ENCODE assay signal across 1 cellular context in the genomic region with DNA sequence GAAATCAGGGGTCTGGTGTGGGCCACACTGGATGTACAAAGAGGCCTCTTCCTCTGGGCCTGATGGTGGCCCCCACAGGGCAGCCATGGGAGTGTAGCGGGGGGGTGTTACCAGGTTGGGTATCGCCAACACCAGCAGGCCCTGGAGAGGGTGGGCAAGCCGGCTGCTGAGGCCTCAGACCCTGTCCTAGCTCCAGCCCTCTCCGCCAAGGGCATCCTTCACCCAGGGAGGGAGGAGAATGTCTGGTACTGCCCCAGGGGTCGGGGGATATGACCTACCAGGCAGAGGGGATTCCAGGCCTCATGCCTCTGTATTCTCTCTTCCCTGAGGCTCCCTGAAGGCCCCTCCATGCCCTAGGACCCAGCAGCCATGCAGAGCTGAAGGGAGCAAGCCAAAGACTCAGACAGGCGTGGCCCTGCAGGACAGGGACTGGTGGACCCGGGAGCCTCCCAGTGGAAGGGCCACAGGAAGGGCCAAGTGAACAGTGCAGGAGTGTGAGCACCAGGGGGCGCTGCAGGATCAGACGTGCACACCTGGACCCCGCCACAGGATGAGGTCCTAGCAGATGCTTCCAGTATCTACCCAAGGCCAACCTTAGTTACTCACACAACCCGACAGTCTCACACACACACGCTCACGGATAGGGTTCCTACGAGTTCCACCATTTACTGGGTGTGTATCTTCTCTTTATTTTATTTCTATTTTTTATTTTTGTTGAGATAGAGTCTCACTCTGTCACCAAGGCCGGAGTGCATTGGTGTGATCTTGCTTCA.
TF ChIP-seq lines count a peak whose summit lies in the region.

No MANE protein-coding gene starts in this region.

TF ChIP-seq in HepG2, 621 proteins besides CTCF, POLR2A, EP300 and RAD21 (continued from another document and continues in another):
- TF ChIP-seq SNAPC5 (CRISPR knock-in tag; IDR thresholded peaks at IDR 0.05; ENCODE audit: borderline replicate concordance) (no peak), ZNF432 (CRISPR knock-in tag; IDR thresholded peaks at IDR 0.05; ENCODE audit: borderline replicate concordance) (no peak), ZNF501 (CRISPR knock-in tag; IDR thresholded peaks at IDR 0.05) (peak; percentile 85), KDM1A (CRISPR knock-in tag; IDR thresholded peaks at IDR 0.05) (peak; percentile 30; the same call in 1 of the 2 replicates), AHR (CRISPR knock-in tag; IDR thresholded peaks at IDR 0.05) (no peak), JDP2 (CRISPR knock-in tag; IDR thresholded peaks at IDR 0.05; ENCODE audit: borderline replicate concordance) (no peak), HNRNPL (IDR thresholded peaks at IDR 0.05; ENCODE audit: low read depth, low read length) (no peak), MTF1 (CRISPR knock-in tag; IDR thresholded peaks at IDR 0.05) (no peak), ZNF10 (CRISPR knock-in tag; IDR thresholded peaks at IDR 0.05; ENCODE audit: borderline replicate concordance, low read depth) (no peak), FOXO1 (CRISPR knock-in tag; IDR thresholded peaks at IDR 0.05) (peak; percentile 65; the same call in 1 of the 2 replicates), ZNF33A (CRISPR knock-in tag; IDR thresholded peaks at IDR 0.05; ENCODE audit: borderline replicate concordance) (no peak), PPARG (CRISPR knock-in tag; conservative IDR thresholded peaks at IDR 0.05) (0 out of 2 replicates have a peak, but pooled peaks have one; percentile 46), MTA1 (CRISPR knock-in tag; IDR thresholded peaks at IDR 0.05; ENCODE audit: borderline replicate concordance) (no peak), ZFP90 (CRISPR knock-in tag; IDR thresholded peaks at IDR 0.05; ENCODE audit: borderline replicate concordance) (no peak), NCOA2 (CRISPR knock-in tag; IDR thresholded peaks at IDR 0.05) (no peak), NONO (IDR thresholded peaks at IDR 0.05) (no peak), NONO (CRISPR knock-in tag; conservative IDR thresholded peaks at IDR 0.05) (peak; percentile 74; the same call in 1 of the 2 replicates), SETDB1 (CRISPR knock-in tag; IDR thresholded peaks at IDR 0.05; ENCODE audit: borderline replicate concordance) (no peak), ARNTL (CRISPR knock-in tag; IDR thresholded peaks at IDR 0.05) (peak; percentile 56; the same call in 1 of the 2 replicates), PLRG1 (conservative IDR thresholded peaks at IDR 0.05) (no peak), ZSCAN20 (CRISPR knock-in tag; IDR thresholded peaks at IDR 0.05; ENCODE audit: borderline replicate concordance) (no peak), CBX5 (CRISPR knock-in tag; IDR thresholded peaks at IDR 0.05; ENCODE audit: borderline replicate concordance) (peak; percentile 74; the same call in 1 of the 2 replicates), EHMT2 (IDR thresholded peaks at IDR 0.05; ENCODE audit: borderline replicate concordance, low read depth, low read length) (no peak), ZNF775 (CRISPR knock-in tag; IDR thresholded peaks at IDR 0.05; ENCODE audit: borderline replicate concordance) (no peak), ZBTB4 (CRISPR knock-in tag; IDR thresholded peaks at IDR 0.05; ENCODE audit: borderline replicate concordance) (no peak), GRHL1 (CRISPR knock-in tag; conservative IDR thresholded peaks at IDR 0.05) (no peak), ZNF350 (CRISPR knock-in tag; IDR thresholded peaks at IDR 0.05; ENCODE audit: borderline replicate concordance, low read depth) (peak; percentile 70; the same call in 1 of the 2 replicates), NR3C1 (CRISPR knock-in tag; IDR thresholded peaks at IDR 0.05) (no peak), HIVEP1 (CRISPR knock-in tag; IDR thresholded peaks at IDR 0.05) (0 out of 2 replicates have a peak, but pooled peaks have one; percentile 59), ZNF496 (CRISPR knock-in tag; IDR thresholded peaks at IDR 0.05; ENCODE audit: insufficient replicate concordance) (no peak), NFIC (IDR thresholded peaks at IDR 0.05; ENCODE audit: low read length) (no peak), MYPOP (CRISPR knock-in tag; IDR thresholded peaks at IDR 0.05) (no peak), ZGPAT (CRISPR knock-in tag; IDR thresholded peaks at IDR 0.05) (peak; percentile 82), SOX5 (CRISPR knock-in tag; IDR thresholded peaks at IDR 0.05; ENCODE audit: borderline replicate concordance) (peak; percentile 59; the same call in 1 of the 2 replicates), MIXL1 (CRISPR knock-in tag; IDR thresholded peaks at IDR 0.05) (peak; percentile 88), HNRNPK (IDR thresholded peaks at IDR 0.05; ENCODE audit: low read depth, low read length, poor library complexity, severe bottlenecking) (no peak), PRPF4 (IDR thresholded peaks at IDR 0.05; ENCODE audit: low read depth, low read length, poor library complexity, severe bottlenecking) (no peak), ZNF354B (CRISPR knock-in tag; IDR thresholded peaks at IDR 0.05) (no peak), ZNF749 (CRISPR knock-in tag; IDR thresholded peaks at IDR 0.05; ENCODE audit: borderline replicate concordance) (no peak; the same call in 1 of the 2 replicates), ZNF737 (CRISPR knock-in tag; IDR thresholded peaks at IDR 0.05; ENCODE audit: borderline replicate concordance) (no peak), ZNF264 (CRISPR knock-in tag; IDR thresholded peaks at IDR 0.05) (no peak), ZSCAN22 (CRISPR knock-in tag; IDR thresholded peaks at IDR 0.05) (no peak), NFIB (CRISPR knock-in tag; IDR thresholded peaks at IDR 0.05; ENCODE audit: borderline replicate concordance) (no peak), ZNF224 (CRISPR knock-in tag; IDR thresholded peaks at IDR 0.05) (no peak), TBL1XR1 (IDR thresholded peaks at IDR 0.05; ENCODE audit: borderline replicate concordance, low read length, partially characterized antibody) (peak; percentile 42), GPN1 (CRISPR knock-in tag; IDR thresholded peaks at IDR 0.05; ENCODE audit: borderline replicate concordance) (no peak), NR2F2 (IDR thresholded peaks at IDR 0.05; ENCODE audit: borderline replicate concordance, low read depth) (no peak), ZNF576 (CRISPR knock-in tag; IDR thresholded peaks at IDR 0.05) (no peak), ZNF12 (CRISPR knock-in tag; IDR thresholded peaks at IDR 0.05) (peak; percentile 79; the same call in 1 of the 2 replicates), BHLHE40 (IDR thresholded peaks at IDR 0.05; ENCODE audit: low read length) (peak; percentile 25; the same call in 1 of the 2 replicates), THYN1 (CRISPR knock-in tag; IDR thresholded peaks at IDR 0.05; ENCODE audit: borderline replicate concordance, low read depth) (no peak), NFATC3 (CRISPR knock-in tag; IDR thresholded peaks at IDR 0.05) (no peak), ZNF670 (CRISPR knock-in tag; IDR thresholded peaks at IDR 0.05; ENCODE audit: borderline replicate concordance) (no peak), ZEB1 (IDR thresholded peaks at IDR 0.05; ENCODE audit: insufficient replicate concordance, low read depth) (no peak), JUN (CRISPR knock-in tag; IDR thresholded peaks at IDR 0.05) (no peak), SAFB2 (CRISPR knock-in tag; IDR thresholded peaks at IDR 0.05; ENCODE audit: borderline replicate concordance, low read depth) (peak; percentile 47; the same call in 1 of the 2 replicates), HMG20A (CRISPR knock-in tag; IDR thresholded peaks at IDR 0.05; ENCODE audit: borderline replicate concordance) (no peak), ZNF550 (CRISPR knock-in tag; IDR thresholded peaks at IDR 0.05; ENCODE audit: borderline replicate concordance) (no peak)
- TF ChIP-seq, protein P1, sequence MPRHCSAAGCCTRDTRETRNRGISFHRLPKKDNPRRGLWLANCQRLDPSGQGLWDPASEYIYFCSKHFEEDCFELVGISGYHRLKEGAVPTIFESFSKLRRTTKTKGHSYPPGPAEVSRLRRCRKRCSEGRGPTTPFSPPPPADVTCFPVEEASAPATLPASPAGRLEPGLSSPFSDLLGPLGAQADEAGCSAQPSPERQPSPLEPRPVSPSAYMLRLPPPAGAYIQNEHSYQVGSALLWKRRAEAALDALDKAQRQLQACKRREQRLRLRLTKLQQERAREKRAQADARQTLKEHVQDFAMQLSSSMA (CRISPR knock-in tag; IDR thresholded peaks at IDR 0.05): peak; percentile 62; the same call in 1 of the 2 replicates
- TF ChIP-seq, protein P2, sequence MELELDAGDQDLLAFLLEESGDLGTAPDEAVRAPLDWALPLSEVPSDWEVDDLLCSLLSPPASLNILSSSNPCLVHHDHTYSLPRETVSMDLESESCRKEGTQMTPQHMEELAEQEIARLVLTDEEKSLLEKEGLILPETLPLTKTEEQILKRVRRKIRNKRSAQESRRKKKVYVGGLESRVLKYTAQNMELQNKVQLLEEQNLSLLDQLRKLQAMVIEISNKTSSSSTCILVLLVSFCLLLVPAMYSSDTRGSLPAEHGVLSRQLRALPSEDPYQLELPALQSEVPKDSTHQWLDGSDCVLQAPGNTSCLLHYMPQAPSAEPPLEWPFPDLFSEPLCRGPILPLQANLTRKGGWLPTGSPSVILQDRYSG (CRISPR knock-in tag; IDR thresholded peaks at IDR 0.05): no peak
- TF ChIP-seq, protein P3, sequence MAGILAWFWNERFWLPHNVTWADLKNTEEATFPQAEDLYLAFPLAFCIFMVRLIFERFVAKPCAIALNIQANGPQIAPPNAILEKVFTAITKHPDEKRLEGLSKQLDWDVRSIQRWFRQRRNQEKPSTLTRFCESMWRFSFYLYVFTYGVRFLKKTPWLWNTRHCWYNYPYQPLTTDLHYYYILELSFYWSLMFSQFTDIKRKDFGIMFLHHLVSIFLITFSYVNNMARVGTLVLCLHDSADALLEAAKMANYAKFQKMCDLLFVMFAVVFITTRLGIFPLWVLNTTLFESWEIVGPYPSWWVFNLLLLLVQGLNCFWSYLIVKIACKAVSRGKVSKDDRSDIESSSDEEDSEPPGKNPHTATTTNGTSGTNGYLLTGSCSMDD (CRISPR knock-in tag; IDR thresholded peaks at IDR 0.05): no peak
- TF ChIP-seq, protein P4, sequence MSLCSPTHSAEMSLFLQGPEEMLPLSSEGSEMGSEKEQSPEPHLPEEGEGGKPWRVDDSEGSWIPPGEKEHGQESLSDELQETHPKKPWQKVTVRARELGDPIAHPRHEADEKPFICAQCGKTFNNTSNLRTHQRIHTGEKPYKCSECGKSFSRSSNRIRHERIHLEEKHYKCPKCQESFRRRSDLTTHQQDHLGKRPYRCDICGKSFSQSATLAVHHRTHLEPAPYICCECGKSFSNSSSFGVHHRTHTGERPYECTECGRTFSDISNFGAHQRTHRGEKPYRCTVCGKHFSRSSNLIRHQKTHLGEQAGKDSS (CRISPR knock-in tag; IDR thresholded peaks at IDR 0.05; ENCODE audit: borderline replicate concordance, low read depth): peak; percentile 91; the same call in 1 of the 2 replicates
